ENCODE assay signal across 10 cellular contexts in the genomic region with DNA sequence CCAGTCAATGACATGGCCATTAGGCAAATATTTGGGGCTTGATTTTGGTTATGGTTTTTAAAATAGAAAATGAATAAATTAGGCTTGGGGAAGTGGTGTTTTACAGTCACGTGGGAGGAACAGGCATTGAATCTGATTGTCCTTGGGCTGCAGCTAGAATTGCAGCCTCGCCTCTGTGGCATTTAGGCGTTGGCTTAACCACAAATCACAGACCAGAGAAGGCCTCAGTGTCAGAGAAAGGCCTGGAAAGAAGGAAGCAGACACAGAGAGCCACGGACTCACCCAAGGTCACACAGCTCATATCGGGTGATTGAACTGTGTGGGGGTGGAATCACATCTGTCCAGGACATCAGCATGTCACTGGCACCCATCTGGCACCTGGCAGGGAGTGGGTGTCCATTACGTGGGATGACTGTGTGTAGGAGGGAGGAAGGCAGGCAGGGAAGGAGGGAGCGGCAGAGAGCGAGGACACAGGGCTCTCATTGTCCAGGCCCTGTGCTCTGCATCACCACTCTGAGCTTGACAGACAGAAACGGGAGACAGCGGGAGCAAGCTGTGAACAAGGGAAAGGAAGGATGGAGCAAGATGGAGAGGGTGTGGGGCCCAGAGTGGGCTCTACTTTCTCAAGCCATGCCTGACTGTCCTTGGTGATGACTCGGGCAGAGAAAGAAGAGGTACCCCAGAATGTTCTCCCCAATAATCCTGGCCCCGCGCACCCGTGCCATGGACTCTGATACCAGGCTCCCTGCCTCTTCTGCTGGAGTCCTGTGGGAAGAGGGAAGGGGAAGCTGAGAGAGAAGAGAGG.
A peak's percentile ranks its signal among the peaks of the same experiment; 100 is the strongest.
DNase-seq lines count a peak whose midpoint lies in the region; ATAC-seq and TF ChIP-seq lines count a peak whose summit lies in the region.
"Had no signal": no experiment of that assay in that cellular context is flagged by ENCODE, and none has a peak within 500 bp of the region (broad histone marks: within the 10 kb centered on the region; RNA-seq: fewer than 3 reads in every experiment).

No MANE protein-coding gene starts in this region.

- no peaks in the 10 kb centered on the region for H3K9me3 Mint-ChIP-seq in activated T-helper 17 cell treated with anti-CD3 and anti-CD28 coated beads, Interleukin-2, amount 50 U/mL, for 72 hours
- H3K9me3 Mint-ChIP-seq: activated CD4-positive, alpha-beta T cell treated with anti-CD3 and anti-CD28 coated beads, Interleukin-2, amount 10 ng/mL, durations not matched to agents 24 days and 14 days; naive thymus-derived CD8-positive, alpha-beta T cell had no signal

- peak overlapping the region; percentile 13 to 58 for H3K9ac ChIP-seq in colonic mucosa (ENCODE audit: low read depth in 2 of 2, low read length in 2 of 2)

- TF ChIP-seq CTCF in C4-2B (conservative IDR thresholded peaks at IDR 0.05), result no peak
- TF ChIP-seq CTCF in colonic mucosa (IDR thresholded peaks at IDR 0.05), result no peak
- TF ChIP-seq CTCF in mucosa of descending colon (IDR thresholded peaks at IDR 0.05), result no peak

- H3K36me3 Mint-ChIP-seq in activated T-helper 17 cell treated with anti-CD3 and anti-CD28 coated beads, Interleukin-2, amount 50 U/mL, for 72 hours (ENCODE audit: low read depth), result no peaks in the 10 kb centered on the region
- H3K36me3 Mint-ChIP-seq: naive thymus-derived CD8-positive, alpha-beta T cell had no signal

- peaks cover 21% of the 10 kb centered on the region for H3K27me3 Mint-ChIP-seq in activated T-helper 17 cell treated with anti-CD3 and anti-CD28 coated beads, Interleukin-2, amount 50 U/mL, for 72 hours

- DNase-seq in M059J (ENCODE audit: low read depth) (peak; percentile 75), colonic mucosa (peak; percentile 78), mucosa of descending colon (peak; percentile 71 to 82 (median 71)), NCI-H146 (lab: John Stamatoyannopoulos, UW) (no peak)
- DNase-seq in effector memory CD4-positive, alpha-beta T cell, result no peak
- DNase-seq: activated CD4-positive, alpha-beta T cell treated with anti-CD3 and anti-CD28 coated beads, Interleukin-2, amount 10 ng/mL, durations not matched to agents 24 days and 14 days; naive thymus-derived CD8-positive, alpha-beta T cell had no signal

- H3K27me3 ChIP-seq in colonic mucosa, result no peaks in the 10 kb centered on the region
- no peaks in the 10 kb centered on the region for H3K27me3 ChIP-seq in effector memory CD4-positive, alpha-beta T cell (replicated peaks; ENCODE audit: control insufficient read depth, insufficient read depth, low read length, poor library complexity, severe bottlenecking)

- no peak overlapping the region for H3K4me3 Mint-ChIP-seq in activated T-helper 17 cell treated with anti-CD3 and anti-CD28 coated beads, Interleukin-2, amount 50 U/mL, for 72 hours
- H3K4me3 Mint-ChIP-seq: activated CD4-positive, alpha-beta T cell treated with anti-CD3 and anti-CD28 coated beads, Interleukin-2, amount 10 ng/mL, durations not matched to agents 24 days and 14 days; naive thymus-derived CD8-positive, alpha-beta T cell had no signal

- H3K4me1 ChIP-seq in colonic mucosa (peaks cover 4% of the 10 kb centered on the region), mucosa of descending colon (ENCODE audit: low read depth) (peaks cover 55% of the 10 kb centered on the region)
- H3K4me1 ChIP-seq in effector memory CD4-positive, alpha-beta T cell (ENCODE audit: control insufficient read depth, insufficient read depth, low read length, poor library complexity, severe bottlenecking), result no peaks in the 10 kb centered on the region

- H3K9me3 ChIP-seq in colonic mucosa (no peaks in the 10 kb centered on the region), mucosa of descending colon (no peaks in the 10 kb centered on the region)
- no peaks in the 10 kb centered on the region for H3K9me3 ChIP-seq in effector memory CD4-positive, alpha-beta T cell (ENCODE audit: control insufficient read depth, low read length)

- no peak overlapping the region for H3K4me3 ChIP-seq in colonic mucosa
- H3K4me3 ChIP-seq in mucosa of descending colon, result no peak overlapping the region
- no peak overlapping the region for H3K4me3 ChIP-seq in effector memory CD4-positive, alpha-beta T cell (ENCODE audit: insufficient read depth, low read depth, low read length, poor library complexity, severe bottlenecking)

- H3K36me3 ChIP-seq in colonic mucosa (no peaks in the 10 kb centered on the region), mucosa of descending colon (ENCODE audit: low read depth) (no peaks in the 10 kb centered on the region)
- H3K36me3 ChIP-seq in effector memory CD4-positive, alpha-beta T cell (ENCODE audit: control insufficient read depth, insufficient read depth, low read length), result no peaks in the 10 kb centered on the region

- H3K27ac ChIP-seq in C4-2B (peak overlapping the region; percentile 96), colonic mucosa (peak overlapping the region; percentile 66)
- H3K27ac ChIP-seq in effector memory CD4-positive, alpha-beta T cell (ENCODE audit: insufficient read depth, low read length, poor library complexity, severe bottlenecking), result no peak overlapping the region

- no peak overlapping the region for H3K27ac Mint-ChIP-seq in activated T-helper 17 cell treated with anti-CD3 and anti-CD28 coated beads, Interleukin-2, amount 50 U/mL, for 72 hours
- H3K27ac Mint-ChIP-seq: activated CD4-positive, alpha-beta T cell treated with anti-CD3 and anti-CD28 coated beads, Interleukin-2, amount 10 ng/mL, durations not matched to agents 24 days and 14 days had no signal

- ATAC-seq in mucosa of descending colon (peak; percentile 70), GM21367 (IDR thresholded peaks at IDR 0.05; ENCODE audit: unreplicated experiment) (no peak)
- ATAC-seq in activated T-helper 17 cell treated with anti-CD3 and anti-CD28 coated beads, Interleukin-2, amount 50 U/mL, for 72 hours (replicated peaks), result no peak
- ATAC-seq: naive thymus-derived CD8-positive, alpha-beta T cell had no signal

- H3K4me1 Mint-ChIP-seq in activated T-helper 17 cell treated with anti-CD3 and anti-CD28 coated beads, Interleukin-2, amount 50 U/mL, for 72 hours, result no peaks in the 10 kb centered on the region
- H3K4me1 Mint-ChIP-seq: activated CD4-positive, alpha-beta T cell treated with anti-CD3 and anti-CD28 coated beads, Interleukin-2, amount 10 ng/mL, durations not matched to agents 24 days and 14 days had no signal

- intact Hi-C loops in colonic mucosa (cut with DNase I) (no loop called here), mucosa of descending colon (cut with DNase I, micrococcal nuclease) (no loop called here)

Comparison
In these comparisons a context has a peak if more than half of its experiments do, and no peak if none do; other contexts are left out.
1. DNase-seq: peak in M059J (single experiment), colonic mucosa (single experiment) and mucosa of descending colon (3 of 3); none in NCI-H146 (single experiment) and effector memory CD4-positive, alpha-beta T cell (0 of 3).